ENCODE assay signal across 15 cellular contexts in the genomic region with DNA sequence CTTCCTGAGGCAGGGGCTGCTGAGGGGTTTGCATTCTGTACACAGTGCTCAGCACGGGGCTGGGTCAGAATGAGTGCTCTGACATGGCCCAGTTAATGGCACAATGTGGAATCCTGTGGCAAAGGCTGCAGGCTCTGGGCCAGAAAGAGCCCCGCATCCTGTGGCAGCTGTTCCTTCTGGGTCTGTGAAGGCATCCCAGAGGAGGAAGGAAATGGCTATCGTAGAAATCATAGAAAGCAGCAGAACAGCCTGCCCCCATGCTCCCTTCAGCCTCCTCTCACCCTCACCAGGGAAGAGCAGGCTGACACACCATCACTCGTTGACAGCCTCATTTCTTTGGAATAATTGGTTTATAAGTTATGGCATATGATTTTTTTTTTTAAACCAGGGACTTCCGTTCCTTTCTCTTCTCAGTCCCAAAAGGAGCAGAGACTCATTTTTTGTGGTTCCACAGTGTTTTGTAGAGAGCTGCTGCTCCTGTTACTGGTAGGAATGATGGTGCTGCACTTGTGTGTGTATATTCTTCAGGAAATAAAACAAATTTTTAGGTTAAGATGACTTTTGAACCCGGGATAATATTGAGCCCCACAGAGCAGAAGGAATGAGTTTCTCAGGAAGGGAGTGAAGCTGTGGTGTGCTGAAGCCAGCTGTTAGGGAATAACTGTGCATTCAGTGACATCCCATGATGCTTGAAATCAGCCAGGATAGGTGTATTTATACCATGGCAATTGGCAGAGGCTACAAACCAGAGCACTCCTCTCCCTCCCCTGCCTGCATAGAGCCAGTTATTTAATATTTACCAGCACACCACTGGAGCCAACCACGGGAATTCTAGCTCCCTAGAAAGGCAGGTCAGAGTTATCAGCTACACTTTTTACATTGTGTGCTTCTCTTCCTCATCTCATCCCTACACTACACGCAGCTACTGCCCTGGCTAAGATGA. TPM values are rescaled to one million over a fixed set of nuclear protein-coding genes. Genes with fewer than 3 reads are reported as not detected.
DNase-seq lines count a peak whose midpoint lies in the region; TF ChIP-seq lines count a peak whose summit lies in the region.
"Had no signal": no experiment of that assay in that cellular context is flagged by ENCODE, and none has a peak within 500 bp of the region (broad histone marks: within the 10 kb centered on the region; RNA-seq: fewer than 3 reads in every experiment).

No MANE protein-coding gene starts in this region.

- BruUV-seq in mammary epithelial cell (replicated peaks; lab: Mats Ljungman, UMichigan), result TSS peak; percentile 79

- H3F3A ChIP-seq in neural cell (ENCODE audit: insufficient read depth, low read length, poor library complexity, severe bottlenecking), result no peaks in the 10 kb centered on the region

- H3K27me3 ChIP-seq in mammary epithelial cell (ENCODE audit: insufficient read depth, low read length), result no peaks in the 10 kb centered on the region
- H3K27me3 ChIP-seq in neural cell (ENCODE audit: insufficient read depth, low read depth, low read length), result no peaks in the 10 kb centered on the region

- intact Hi-C loops in mammary epithelial cell (cut with micrococcal nuclease), result no loop called here

- no peak for TF ChIP-seq RAD21 in neural cell (conservative IDR thresholded peaks at IDR 0.05)

- H3K79me2 ChIP-seq in mammary epithelial cell (ENCODE audit: insufficient read depth, low read length), result peaks cover 66% of the 10 kb centered on the region
- peaks cover 15% of the 10 kb centered on the region for H3K79me2 ChIP-seq in neural cell (replicated peaks; ENCODE audit: insufficient read depth, low read length)

- no peak overlapping the region for H3K4me2 ChIP-seq in mammary epithelial cell (ENCODE audit: insufficient read depth, low read depth, low read length)
- H3K4me2 ChIP-seq in neural cell (ENCODE audit: low read length), result no peak overlapping the region
- H3K4me2 ChIP-seq: PC-9 had no signal

- H3K27ac ChIP-seq in mammary epithelial cell (ENCODE audit: insufficient read depth, low read depth, low read length) (no peak overlapping the region), neural cell (ENCODE audit: low read length) (peak overlapping the region; percentile 46)
- H3K27ac ChIP-seq: C4-2B, PC-9 had no signal

- TF ChIP-seq CTCF in mammary epithelial cell (conservative IDR thresholded peaks at IDR 0.05 in 1 of 2, IDR thresholded peaks at IDR 0.05 in 1 of 2; ENCODE audit: extremely low read depth in 1 of 2, insufficient read depth in 1 of 2, low read depth in 1 of 2, low read length in 2 of 2), result no peak
- no peak for TF ChIP-seq CTCF in neural cell (IDR thresholded peaks at IDR 0.05; ENCODE audit: poor library complexity, severe bottlenecking)
- TF ChIP-seq CTCF in foreskin fibroblast (IDR thresholded peaks at IDR 0.05; ENCODE audit: low read depth, low read length), result no peak

- in situ Hi-C loops in KBM-7 (cut with MboI; ENCODE audit: low pct_unique_long_range_greater_than_20kb, low sequenced_read_pairs) (no loop called here), mammary epithelial cell (cut with MboI; ENCODE audit: low sequenced_read_pairs in 2 of 2) (no loop called here)

- peaks cover 8% of the 10 kb centered on the region for H3K36me3 ChIP-seq in mammary epithelial cell (ENCODE audit: insufficient read depth, low read length)
- peaks cover 41% of the 10 kb centered on the region for H3K36me3 ChIP-seq in neural cell (ENCODE audit: insufficient read depth, low read length)

- dilution Hi-C loops in mammary epithelial cell (cut with HindIII; ENCODE audit: low sequenced_read_pairs), result no loop called here

- 81% methylated on average over 7 of the region's 8 CpGs for WGBS in mammary epithelial cell (ENCODE audit: low coverage, missing lambda C conversion rate)

- H3K4me1 ChIP-seq in mammary epithelial cell (ENCODE audit: insufficient read depth, low read length), result peaks cover 74% of the 10 kb centered on the region

- H3K9me3 ChIP-seq in mammary epithelial cell (replicated peaks; ENCODE audit: insufficient read depth, low read length), result no peaks in the 10 kb centered on the region
- H3K9me3 ChIP-seq in neural cell (ENCODE audit: low read length), result no peaks in the 10 kb centered on the region

- H4K20me1 ChIP-seq in mammary epithelial cell (ENCODE audit: insufficient read depth, low read length), result no peaks in the 10 kb centered on the region
- H4K20me1 ChIP-seq in neural cell (ENCODE audit: insufficient read depth), result peaks cover 32% of the 10 kb centered on the region

- no peak for TF ChIP-seq EP300 in neural cell (conservative IDR thresholded peaks at IDR 0.05; ENCODE audit: poor library complexity, severe bottlenecking)

- H3K9ac ChIP-seq in mammary epithelial cell (ENCODE audit: insufficient read depth, low read length), result no peak overlapping the region
- peak overlapping the region; percentile 17 for H3K9ac ChIP-seq in neural cell (ENCODE audit: low read length)

- CTCF ChIA-PET in mammary epithelial cell (lab: Charles Lee; ENCODE audit: low non-redundant PET), result no interaction called here

- H3K9me2 ChIP-seq in neural cell (ENCODE audit: insufficient read depth, low read length), result no peaks in the 10 kb centered on the region

- DNase-seq in CD1c-positive myeloid dendritic cell (ENCODE audit: extremely low spot score) (peak; percentile 21), KBM-7 (peak; percentile 68), mammary epithelial cell (no peak), NCI-H226 (no peak), NCI-H1694 treated with DMSO at 0.1 percent for 48 hours (lab: John Stamatoyannopoulos, UW) (no peak), amniotic stem cell (lab: John Stamatoyannopoulos, UW) (no peak), foreskin fibroblast (no peak)
- DNase-seq: activated CD8-positive, alpha-beta memory T cell treated with anti-CD3 and anti-CD28 coated beads, Interleukin-2, amount 50 U/mL, for 4 hours; activated naive CD4-positive, alpha-beta T cell treated with anti-CD3 and anti-CD28 coated beads, Interleukin-2, amount 50 U/mL, for 16 hours; NCI-H187 treated with DMSO at 0.1 percent for 48 hours; NCI-H526; PC-9; T-helper 1 cell had no signal

- no peak overlapping the region for H3K4me3 ChIP-seq in mammary epithelial cell (replicated peaks in 1 of 3; ENCODE audit: insufficient read depth in 1 of 3, low read depth in 2 of 3, low read length in 3 of 3)
- no peak overlapping the region for H3K4me3 ChIP-seq in neural cell (ENCODE audit: low read length)
- no peak overlapping the region for H3K4me3 ChIP-seq in foreskin fibroblast (ENCODE audit: low read depth in 1 of 2, low read length in 2 of 2)
- H3K4me3 ChIP-seq: PC-9 had no signal

- H2AFZ ChIP-seq in mammary epithelial cell (ENCODE audit: low read depth, low read length) (no peak overlapping the region), neural cell (ENCODE audit: low read depth, low read length) (no peak overlapping the region)
- H2AFZ ChIP-seq: PC-9 had no signal

TF ChIP-seq in neural cell, 6 proteins besides CTCF, POLR2A, EP300 and RAD21:
- TF ChIP-seq MXI1 (conservative IDR thresholded peaks at IDR 0.05; ENCODE audit: poor library complexity, severe bottlenecking), result no peak
- no peak for TF ChIP-seq REST (IDR thresholded peaks at IDR 0.05; ENCODE audit: borderline replicate concordance)
- no peak for TF ChIP-seq POLR2AphosphoS5 (IDR thresholded peaks at IDR 0.05)
- TF ChIP-seq TAF1 (IDR thresholded peaks at IDR 0.05; ENCODE audit: low read depth), result no peak
- TF ChIP-seq EZH2 (IDR thresholded peaks at IDR 0.05; ENCODE audit: borderline replicate concordance, insufficient read depth, low read length, poor library complexity, severe bottlenecking), result no peak
- no peak for TF ChIP-seq SMC3 (conservative IDR thresholded peaks at IDR 0.05; ENCODE audit: poor library complexity)
TF ChIP-seq in neural cell: peak in this region for 0.

RNA-seq across cellular contexts. Expression of gene PLXNA2, which starts 32.0 kb away (rescaled TPM):
- total RNA-seq in mammary epithelial cell, result 10 to 100 TPM in 1 of 2 donors, 1 to 10 TPM in 1; 6.5 to 42.9 TPM
- polyA plus RNA-seq in mammary epithelial cell (11.5 TPM), neural cell (30.6 and 48.6 TPM in 2 replicates)
- polyA minus RNA-seq in mammary epithelial cell (45.4 TPM), neural cell (129 and 143 TPM in 2 replicates)

Comparison
In these comparisons a context has a peak if more than half of its experiments do, and no peak if none do; other contexts are left out.
1. DNase-seq: peak in CD1c-positive myeloid dendritic cell (single experiment) and KBM-7 (single experiment); none in mammary epithelial cell (single experiment), NCI-H226 (single experiment), NCI-H1694 treated with DMSO at 0.1 percent for 48 hours (single experiment), amniotic stem cell (single experiment) and foreskin fibroblast (0 of 2).